In the genomic region with DNA sequence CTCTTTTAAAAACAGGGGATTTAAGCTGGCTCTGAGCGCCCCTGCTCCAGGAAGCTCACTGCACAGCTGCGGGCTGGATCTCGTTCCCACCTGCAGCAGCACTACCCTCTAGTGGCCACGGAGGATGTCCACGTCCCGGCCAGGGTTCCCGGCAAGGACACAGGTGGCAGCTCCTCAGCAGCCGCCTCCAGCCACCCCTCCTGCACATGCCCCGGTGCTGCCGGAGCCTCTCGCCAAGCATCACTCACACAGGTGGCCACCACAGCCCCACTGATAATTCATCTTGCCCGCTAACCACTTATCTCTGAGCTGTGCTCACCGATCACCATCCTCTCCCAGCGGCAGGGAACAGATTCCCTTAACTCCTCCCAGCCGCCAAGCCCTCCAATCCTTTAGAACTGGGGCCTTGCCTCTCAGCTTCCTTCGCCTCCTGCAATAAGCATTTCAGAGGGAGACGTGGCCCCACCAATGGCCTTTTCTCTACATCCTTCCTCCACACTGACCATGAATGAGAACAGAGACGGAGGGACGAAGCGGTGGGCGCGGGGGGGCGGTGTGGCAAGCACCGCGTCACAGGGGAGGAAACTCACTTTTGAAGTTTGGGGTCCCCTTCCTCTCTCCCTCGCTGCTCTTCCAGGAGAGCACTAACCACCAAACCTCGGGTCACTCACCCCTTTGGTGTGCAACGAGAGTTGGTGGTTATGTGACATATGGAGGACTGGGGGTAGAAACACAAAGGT, we compare ENCODE assay signal across 10 cellular contexts.
DNase-seq lines count a peak whose midpoint lies in the region; ATAC-seq and TF ChIP-seq lines count a peak whose summit lies in the region.
"Had no signal": no experiment of that assay in that cellular context is flagged by ENCODE, and none has a peak within 500 bp of the region (broad histone marks: within the 10 kb centered on the region; RNA-seq: fewer than 3 reads in every experiment).

No MANE protein-coding gene starts in this region.

- ATAC-seq in GM18907 (IDR thresholded peaks at IDR 0.05; ENCODE audit: unreplicated experiment) (no peak), GM19035 (IDR thresholded peaks at IDR 0.05; ENCODE audit: unreplicated experiment) (no peak)

- no peak overlapping the region for H3K4me3 ChIP-seq in BLaER1
- no peak overlapping the region for H3K4me3 ChIP-seq in brain microvascular endothelial cell (ENCODE audit: low read depth, low read length)
- H3K4me3 ChIP-seq: SK-N-MC had no signal

- peak; percentile 68 for DNase-seq in GM19238 (ENCODE audit: insufficient read length, low spot score)
- peak; percentile 10 for DNase-seq in NCI-H446 treated with DMSO at 0.1 percent for 48 hours (lab: John Stamatoyannopoulos, UW)
- peak; percentile 27 for DNase-seq in brain microvascular endothelial cell
- peak; percentile 0 for DNase-seq in kidney glomerular epithelial cell (lab: John Stamatoyannopoulos, UW)
- DNase-seq in T1000 (lab: John Stamatoyannopoulos, UW), result no peak

- no peaks in the 10 kb centered on the region for H3K9me3 ChIP-seq in BLaER1
- H3K9me3 ChIP-seq: neutrophil had no signal

- H4K20me1 ChIP-seq in BLaER1, result peaks cover 19% of the 10 kb centered on the region; the same call in 1 of the 2 replicates

- H3K4me2 ChIP-seq in BLaER1, result peak overlapping the region; percentile 24; the same call in 1 of the 2 replicates

- H3K9ac ChIP-seq in BLaER1, result no peak overlapping the region

- peak; percentile 73 for TF ChIP-seq CTCF in brain microvascular endothelial cell (IDR thresholded peaks at IDR 0.05; ENCODE audit: low read depth, low read length, missing control alignments)

- H3K36me3 ChIP-seq in BLaER1, result no peaks in the 10 kb centered on the region
- no peaks in the 10 kb centered on the region for H3K36me3 ChIP-seq in brain microvascular endothelial cell (replicated peaks)
- H3K36me3 ChIP-seq: neutrophil had no signal

- H3K27ac ChIP-seq in BLaER1 (no peak overlapping the region), brain microvascular endothelial cell (no peak overlapping the region)
- H3K27ac ChIP-seq: neutrophil, SK-N-MC had no signal

- in situ Hi-C loops in brain microvascular endothelial cell (cut with HindIII; ENCODE audit: low pct_ligation_motif_present, low sequenced_read_pairs), result no loop called here

- H3K4me1 ChIP-seq in BLaER1, result peaks cover 14% of the 10 kb centered on the region

- peaks cover 43% of the 10 kb centered on the region for H3K27me3 ChIP-seq in BLaER1
- H3K27me3 ChIP-seq in brain microvascular endothelial cell (replicated peaks), result no peaks in the 10 kb centered on the region
